ENCODE assay signal across 8 cellular contexts in genomic region chr20:38805958-38806854, GRCh38. TPM values are rescaled to one million over a fixed set of nuclear protein-coding genes. Genes with fewer than 3 reads are reported as not detected.
DNase-seq lines count a peak whose midpoint lies in the region; ATAC-seq, FAIRE-seq and TF ChIP-seq lines count a peak whose summit lies in the region.

No MANE protein-coding gene starts in this region.

- peaks cover 48% of the 10 kb centered on the region for H3K79me2 ChIP-seq in OCI-LY1 (ENCODE audit: insufficient read depth, low read length)

- H3K9me3 Mint-ChIP-seq in activated naive CD8-positive, alpha-beta T cell (ENCODE audit: low read depth), result no peaks in the 10 kb centered on the region

- peak overlapping the region; percentile 97 for H3K4me3 ChIP-seq in OCI-LY1 (ENCODE audit: low read depth, low read length, poor library complexity, severe bottlenecking)
- H3K4me3 ChIP-seq in iPS-15b (ENCODE audit: low read depth, low read length), result peak overlapping the region; percentile 67
- peak overlapping the region; percentile 48 to 78 (median 54) for H3K4me3 ChIP-seq in skin epidermis

- no peak for ATAC-seq in GM21825 (IDR thresholded peaks at IDR 0.05; ENCODE audit: unreplicated experiment)
- ATAC-seq in GM21723 (IDR thresholded peaks at IDR 0.05; ENCODE audit: unreplicated experiment), result no peak

- H3F3A ChIP-seq in OCI-LY1 (ENCODE audit: insufficient read depth, low read length), result 0 out of 2 replicates have a peak, but pooled peaks cover 5% of the 10 kb centered on the region

- H3K36me3 Mint-ChIP-seq in activated naive CD8-positive, alpha-beta T cell, result peaks cover 7% of the 10 kb centered on the region

- H2AFZ ChIP-seq in OCI-LY1 (ENCODE audit: low read length), result no peak overlapping the region

- H3K27ac ChIP-seq in OCI-LY1 (ENCODE audit: low read depth, low read length, poor library complexity, severe bottlenecking) (peak overlapping the region; percentile 90), skin epidermis (peak overlapping the region; percentile 27 to 97 (median 81))

- H3K4me1 Mint-ChIP-seq in activated naive CD8-positive, alpha-beta T cell (ENCODE audit: low read depth), result peaks cover 57% of the 10 kb centered on the region

- H3K4me1 ChIP-seq in OCI-LY1 (ENCODE audit: insufficient read depth, low read length, severe bottlenecking) (peaks cover 57% of the 10 kb centered on the region), iPS-15b (ENCODE audit: control insufficient read depth, insufficient read depth, low read length) (peaks cover 9% of the 10 kb centered on the region)

- peak; percentile 42 for FAIRE-seq in GM12892 (lab: Jason Lieb, UNC)

- no peaks in the 10 kb centered on the region for H3K27me3 Mint-ChIP-seq in activated naive CD8-positive, alpha-beta T cell

- H3K9me3 ChIP-seq in OCI-LY1 (ENCODE audit: low read length) (no peaks in the 10 kb centered on the region), iPS-15b (ENCODE audit: control insufficient read depth, insufficient read depth, low read length) (no peaks in the 10 kb centered on the region)

- DNase-seq in GM12892 (ENCODE audit: insufficient read length) (peak; percentile 36), NCI-H82 treated with DMSO at 0.1 percent for 48 hours (lab: John Stamatoyannopoulos, UW; ENCODE audit: unreplicated experiment) (no peak)

- TF ChIP-seq CTCF in OCI-LY1 (IDR thresholded peaks at IDR 0.05; ENCODE audit: low read length), result no peak

- no peaks in the 10 kb centered on the region for H3K9me2 ChIP-seq in OCI-LY1 (ENCODE audit: low read depth, low read length)

- H3K4me3 Mint-ChIP-seq in activated naive CD8-positive, alpha-beta T cell, result peak overlapping the region; percentile 86

- H4K20me1 ChIP-seq in OCI-LY1 (ENCODE audit: insufficient read depth, low read length), result no peaks in the 10 kb centered on the region

- H3K36me3 ChIP-seq in OCI-LY1 (ENCODE audit: insufficient read depth, low read length) (peaks cover 26% of the 10 kb centered on the region; the same call in 1 of the 2 replicates), iPS-15b (ENCODE audit: control insufficient read depth, insufficient read depth, low read length) (no peaks in the 10 kb centered on the region)

- H3K27me3 ChIP-seq in OCI-LY1 (ENCODE audit: insufficient read depth, low read length), result no peaks in the 10 kb centered on the region
- H3K27me3 ChIP-seq in iPS-15b (ENCODE audit: control insufficient read depth, insufficient read depth, low read length), result peaks cover 15% of the 10 kb centered on the region

- H3K4me2 ChIP-seq in OCI-LY1 (ENCODE audit: low read length), result peak overlapping the region; percentile 90

- H3K9ac ChIP-seq in OCI-LY1 (ENCODE audit: low read length), result peak overlapping the region; percentile 97
- peak overlapping the region; percentile 47 for H3K9ac ChIP-seq in iPS-15b (ENCODE audit: low read depth, low read length)

- no peak for TF ChIP-seq POLR2A in GM12892 (IDR thresholded peaks at IDR 0.05; ENCODE audit: low read depth, low read length)

- H3K27ac Mint-ChIP-seq in activated naive CD8-positive, alpha-beta T cell, result peak overlapping the region; percentile 93

RNA-seq across cellular contexts. Expression of gene PPP1R16B, which starts 0.7 kb away (rescaled TPM):
- 58.7 TPM for polyA plus RNA-seq in GM12892 (2012; ENCODE audit: missing spikeins)

RNA-seq across cellular contexts. Expression of gene ACTR5, which starts 57.9 kb away (rescaled TPM):
- 6.1 TPM for polyA plus RNA-seq in GM12892 (2012; ENCODE audit: missing spikeins)
